ENCODE assay signal across 30 cellular contexts in genomic region chr1:40870135-40870728, GRCh38. TPM values are rescaled to one million over a fixed set of nuclear protein-coding genes. Genes with fewer than 3 reads are reported as not detected.
DNase-seq lines count a peak whose midpoint lies in the region; ATAC-seq, FAIRE-seq and TF ChIP-seq lines count a peak whose summit lies in the region.
"Had no signal": no experiment of that assay in that cellular context is flagged by ENCODE, and none has a peak within 500 bp of the region (broad histone marks: within the 10 kb centered on the region; RNA-seq: fewer than 3 reads in every experiment).

No MANE protein-coding gene starts in this region.

- TF ChIP-seq POLR2A in A549 (IDR thresholded peaks at IDR 0.05; ENCODE audit: low read length) (no peak), suprapubic skin (IDR thresholded peaks at IDR 0.05) (no peak)

- CTCF ChIA-PET in A549 (lab: Yijun Ruan, JAX) = interaction anchor here (1.2 to 22.4 kb wide), 2 partner anchors 75 to 134 kb away, joined by 3 to 602 read pairs; no protein-coding TSS in a partner anchor

- no peak overlapping the region for H3K4me3 ChIP-seq in A549
- H3K4me3 ChIP-seq in fibroblast of mammary gland (ENCODE audit: control insufficient read depth, low read depth, low read length) = no peak overlapping the region
- no peak overlapping the region for H3K4me3 ChIP-seq in suprapubic skin
- H3K4me3 ChIP-seq: body of pancreas, GM12878, left ventricle myocardium inferior, testis had no signal

- H3K27ac ChIP-seq in A549 (peak overlapping the region; percentile 87 to 93; a peak in 4 of 6 replicates), suprapubic skin (no peak overlapping the region)
- H3K27ac ChIP-seq: body of pancreas, left ventricle myocardium inferior, testis had no signal

- FAIRE-seq in A549 (lab: Jason Lieb, UNC) = no peak
- FAIRE-seq: GM12878, islet of Langerhans, urothelium cell line had no signal

- TF ChIP-seq EP300 in A549 (IDR thresholded peaks at IDR 0.05) (no peak), suprapubic skin (IDR thresholded peaks at IDR 0.05) (no peak)

- peaks cover 54% of the 10 kb centered on the region for H3K4me1 ChIP-seq in A549
- peaks cover 11% of the 10 kb centered on the region for H3K4me1 ChIP-seq in suprapubic skin

- DNase-seq in A549 (ENCODE audit: low read depth in 1 of 2, low spot score in 1 of 2) = no peak
- peak; percentile 52 for DNase-seq in LHCN-M2 (ENCODE audit: low read depth)
- peak; percentile 40 for DNase-seq in amniotic epithelial cell (ENCODE audit: low read depth)
- DNase-seq in fibroblast of mammary gland (ENCODE audit: low read depth) = peak; percentile 56
- no peak for DNase-seq in activated CD4-positive, CD25-positive, alpha-beta regulatory T cell treated with anti-CD3 and anti-CD28 coated beads, Interleukin-2, amount 50 U/mL, for 72 hours
- no peak for DNase-seq in suprapubic skin (ENCODE audit: low spot score in 2 of 2)
- DNase-seq: activated CD4-positive, alpha-beta T cell treated with anti-CD3 and anti-CD28 coated beads, Interleukin-2, amount 50 U/mL, for 4 hours; activated CD4-positive, CD25-positive, alpha-beta regulatory T cell; activated naive CD4-positive, alpha-beta T cell; activated naive CD8-positive, alpha-beta T cell treated with anti-CD3 and anti-CD28 coated beads, Interleukin-2, amount 50 U/mL, for 24 hours; activated T-cell treated with anti-CD3 and anti-CD28 coated beads, Interleukin-2, amount 50 U/mL, for 48 hours; body of pancreas; CD8-positive, alpha-beta memory T cell; DMS 273 treated with DMSO at 0.1 percent for 48 hours; EL; glutamatergic neuron; left ventricle myocardium inferior; mesendoderm; NCI-H146; NCI-H446 treated with DMSO at 0.1 percent for 48 hours; NCI-H774; right cardiac atrium; stimulated activated CD4-positive, alpha-beta T cell treated with anti-CD3 and anti-CD28 coated beads, Interleukin-1b, Interleukin-23, amount 100 ng/mL, for 48 hours; stimulated activated naive CD4-positive, alpha-beta T cell treated with Interleukin-2 at 50 U/mL for 16 hours; testis had no signal

- TF ChIP-seq RAD21 in A549 (conservative IDR thresholded peaks at IDR 0.05 in 1 of 2, IDR thresholded peaks at IDR 0.05 in 1 of 2) = no peak

- no peak overlapping the region for H3K4me2 ChIP-seq in A549

- 77% methylated on average over 2 of the region's 2 CpGs for WGBS in A549 (ENCODE audit: missing lambda C conversion rate)
- 76% methylated on average over 2 of the region's 2 CpGs for WGBS in suprapubic skin

- peaks cover 7% of the 10 kb centered on the region; the same call in 1 of the 3 replicates for H3K9me3 ChIP-seq in A549
- no peaks in the 10 kb centered on the region for H3K9me3 ChIP-seq in suprapubic skin
- H3K9me3 ChIP-seq: body of pancreas, testis had no signal

- no peaks in the 10 kb centered on the region for H3K36me3 ChIP-seq in suprapubic skin
- H3K36me3 ChIP-seq: left ventricle myocardium inferior had no signal

- ATAC-seq in A549 (no peak), HG02870 (IDR thresholded peaks at IDR 0.05; ENCODE audit: unreplicated experiment) (no peak), GM18517 (IDR thresholded peaks at IDR 0.05; ENCODE audit: unreplicated experiment) (no peak)
- ATAC-seq: activated naive CD8-positive, alpha-beta T cell treated with anti-CD3 and anti-CD28 coated beads, Interleukin-2, amount 50 U/mL, for 24 hours; body of pancreas; GM12878; right cardiac atrium had no signal

- H3K27me3 ChIP-seq in suprapubic skin = no peaks in the 10 kb centered on the region
- H3K27me3 ChIP-seq: body of pancreas, testis had no signal

- POLR2A ChIA-PET in A549 (lab: Yijun Ruan, JAX) = no interaction called here

- no peak for TF ChIP-seq CTCF in A549 (IDR thresholded peaks at IDR 0.05)
- no peak for TF ChIP-seq CTCF in fibroblast of mammary gland (conservative IDR thresholded peaks at IDR 0.05; ENCODE audit: control insufficient read depth, insufficient read depth, low read depth, low read length)
- no peak for TF ChIP-seq CTCF in suprapubic skin (IDR thresholded peaks at IDR 0.05)

TF ChIP-seq in A549, 52 proteins besides CTCF, POLR2A, EP300 and RAD21:
- TF ChIP-seq TP53 (CRISPR knock-in tag; IDR thresholded peaks at IDR 0.05) = no peak
- TF ChIP-seq CBX2 (IDR thresholded peaks at IDR 0.05; ENCODE audit: borderline replicate concordance, low read depth) = no peak
- no peak for TF ChIP-seq SREBF2 (IDR thresholded peaks at IDR 0.05)
- no peak for TF ChIP-seq RARB (CRISPR knock-in tag; IDR thresholded peaks at IDR 0.05)
- no peak for TF ChIP-seq ELK1 (IDR thresholded peaks at IDR 0.05; ENCODE audit: low read depth, low read length)
- no peak for TF ChIP-seq KDM1A (IDR thresholded peaks at IDR 0.05; ENCODE audit: low read depth)
- TF ChIP-seq TFCP2L1 (CRISPR knock-in tag; IDR thresholded peaks at IDR 0.05) = no peak
- TF ChIP-seq HOXB13 (CRISPR knock-in tag; IDR thresholded peaks at IDR 0.05; ENCODE audit: low read depth) = no peak
- TF ChIP-seq MAX (IDR thresholded peaks at IDR 0.05) = no peak
- no peak for TF ChIP-seq HES2 (IDR thresholded peaks at IDR 0.05)
- no peak for TF ChIP-seq CBX8 (IDR thresholded peaks at IDR 0.05)
- no peak for TF ChIP-seq MAFK (IDR thresholded peaks at IDR 0.05; ENCODE audit: partially characterized antibody)
- no peak for TF ChIP-seq USF2 (IDR thresholded peaks at IDR 0.05)
- no peak for TF ChIP-seq PHF8 (IDR thresholded peaks at IDR 0.05; ENCODE audit: borderline replicate concordance, low read depth)
- TF ChIP-seq ATOH8 (CRISPR knock-in tag; IDR thresholded peaks at IDR 0.05; ENCODE audit: low read depth) = no peak
- no peak for TF ChIP-seq RFX5 (IDR thresholded peaks at IDR 0.05)
- no peak for TF ChIP-seq NR3C1 (IDR thresholded peaks at IDR 0.05)

RNA-seq across cellular contexts. Expression of gene CITED4, which starts 8.1 kb away (rescaled TPM):
- 5.8 and 7.1 TPM in 2 replicates for polyA plus RNA-seq in A549 (2011; rRNA removed)
- polyA plus RNA-seq in A549 (2012; cell fraction: cytosol; rRNA removed) = 33.9 and 64.1 TPM in 2 replicates
- 40.5 and 61.4 TPM in 2 replicates for polyA plus RNA-seq in A549 (2012; cell fraction: nucleus; rRNA removed)
- 23.7 to 33.5 TPM (median 32.2 TPM) in 3 replicates for polyA plus RNA-seq in A549 (2017; fragmentation: RNase III; extraction: RNeasy Plus Mini Kit Qiagen cat#74134 plus additional on column Dnase treatment)
- polyA minus RNA-seq in A549 (2011; rRNA and poly(A)+ RNA removed) = 4.2 and 9.2 TPM in 2 replicates
- total RNA-seq in LHCN-M2 (2014; rRNA removed) = 1.8 and 2.1 TPM in 2 replicates
- polyA plus RNA-seq in LHCN-M2 (2012) = 1.0 TPM
- total RNA-seq in suprapubic skin = 10 to 100 TPM; 52.6 to 90.4 (median 58.4) TPM

Comparison
In these comparisons a context has a peak if more than half of its experiments do, and no peak if none do; other contexts are left out.
1. DNase-seq: peak in LHCN-M2 (single experiment), amniotic epithelial cell (single experiment) and fibroblast of mammary gland (single experiment); none in A549 (0 of 2), activated CD4-positive, CD25-positive, alpha-beta regulatory T cell treated with anti-CD3 and anti-CD28 coated beads, Interleukin-2, amount 50 U/mL, for 72 hours (single experiment) and suprapubic skin (0 of 2).
2. RNA of gene CITED4, which starts 8.1 kb away (total RNA-seq): 52.6 to 90.4 TPM in suprapubic skin; 1.8 to 2.1 TPM in LHCN-M2; every median in the first group is over 10 times any median in the second.